In genomic region chr10:125155669-125156068, GRCh38 we compare ENCODE assay signal across 1 cellular context.
TF ChIP-seq lines count a peak whose summit lies in the region.

No MANE protein-coding gene starts in this region.

TF ChIP-seq in endothelial cell of umbilical vein, 7 proteins besides CTCF, POLR2A, EP300 and RAD21 (continued from another document):
- no peak for TF ChIP-seq FOS (IDR thresholded peaks at IDR 0.05; ENCODE audit: borderline replicate concordance, insufficient read depth, low read length)
- no peak for TF ChIP-seq EZH2 (IDR thresholded peaks at IDR 0.05; ENCODE audit: borderline replicate concordance, low read depth, low read length, severe bottlenecking)
- TF ChIP-seq POLR2AphosphoS5 (IDR thresholded peaks at IDR 0.05; ENCODE audit: insufficient read depth, low read depth, low read length): no peak
